15 cellular contexts compared by ENCODE assay signal in the genomic region with DNA sequence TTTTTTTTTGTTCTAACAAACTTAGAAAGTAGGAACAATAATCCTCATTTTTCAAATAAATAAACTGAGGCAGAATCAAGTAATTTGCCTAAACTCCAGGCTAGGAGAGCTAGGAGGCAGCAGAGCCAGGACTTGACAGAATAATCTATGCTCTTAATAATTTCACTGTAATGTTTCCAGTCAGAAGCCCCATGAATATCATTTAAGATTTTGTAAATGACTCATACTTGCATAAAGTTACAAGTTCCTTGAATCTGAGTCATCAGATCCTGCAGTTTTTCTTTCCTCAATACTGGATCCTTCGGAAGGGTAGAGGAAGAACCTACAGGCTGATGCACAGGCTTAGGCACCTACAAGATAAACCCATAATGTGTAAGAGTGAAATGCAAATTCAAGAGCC. TPM values are rescaled to one million over a fixed set of nuclear protein-coding genes. Genes with fewer than 3 reads are reported as not detected.
DNase-seq lines count a peak whose midpoint lies in the region; ATAC-seq and TF ChIP-seq lines count a peak whose summit lies in the region.
"Had no signal": no experiment of that assay in that cellular context is flagged by ENCODE, and none has a peak within 500 bp of the region (broad histone marks: within the 10 kb centered on the region; RNA-seq: fewer than 3 reads in every experiment).

No MANE protein-coding gene starts in this region.

- H3K9me3 ChIP-seq in RWPE2 (ENCODE audit: severe bottlenecking) (no peaks in the 10 kb centered on the region), tibial nerve (no peaks in the 10 kb centered on the region)

- H3K4me1 Mint-ChIP-seq in immature natural killer cell, result peaks cover 1 to 9% of the 10 kb centered on the region in 2 donors
- H3K4me1 Mint-ChIP-seq: H9, nephron had no signal

- H3K36me3 ChIP-seq in RWPE2 (ENCODE audit: low read depth) (peaks cover 53% of the 10 kb centered on the region), tibial nerve (peaks cover 0 to 50% (median 7%) of the 10 kb centered on the region in 3 donors)

- no peaks in the 10 kb centered on the region for H3K9me3 Mint-ChIP-seq in immature natural killer cell
- H3K9me3 Mint-ChIP-seq: H9; nephron; stimulated activated naive CD8-positive, alpha-beta T cell treated with anti-CD3 and anti-CD28 coated beads, Interleukin-15, Interleukin-2, amounts not matched to agents 100 ng/mL and 50 ng/mL, for 24 hours; WTC11 had no signal

- TF ChIP-seq CTCF in RWPE2 (IDR thresholded peaks at IDR 0.05; ENCODE audit: poor library complexity, severe bottlenecking), result peak; percentile 12
- TF ChIP-seq CTCF in retinal pigment epithelial cell (conservative IDR thresholded peaks at IDR 0.05; ENCODE audit: low read depth, low read length), result no peak
- no peak for TF ChIP-seq CTCF in tibial nerve (IDR thresholded peaks at IDR 0.05)

- no peak for TF ChIP-seq POLR2A in tibial nerve (IDR thresholded peaks at IDR 0.05)

- 47 to 51% methylated on average over 1 of the region's 1 CpG for WGBS in tibial nerve, 2 donors

- H3K27me3 Mint-ChIP-seq in immature natural killer cell (ENCODE audit: low read depth in 3 of 3), result no peaks in the 10 kb centered on the region
- H3K27me3 Mint-ChIP-seq: stimulated activated naive CD8-positive, alpha-beta T cell treated with anti-CD3 and anti-CD28 coated beads, Interleukin-15, Interleukin-2, amounts not matched to agents 100 ng/mL and 50 ng/mL, for 24 hours had no signal

- peaks cover 32 to 47% (median 32%) of the 10 kb centered on the region in 3 donors for H3K36me3 Mint-ChIP-seq in immature natural killer cell

- H3K27ac Mint-ChIP-seq in immature natural killer cell, result no peak overlapping the region
- H3K27ac Mint-ChIP-seq: nephron; stimulated activated naive CD8-positive, alpha-beta T cell treated with anti-CD3 and anti-CD28 coated beads, Interleukin-15, Interleukin-2, amounts not matched to agents 100 ng/mL and 50 ng/mL, for 24 hours; WTC11 had no signal

- TF ChIP-seq EP300 in tibial nerve (IDR thresholded peaks at IDR 0.05), result no peak

- no peak overlapping the region for H3K4me3 Mint-ChIP-seq in immature natural killer cell
- H3K4me3 Mint-ChIP-seq: H9; nephron; stimulated activated naive CD8-positive, alpha-beta T cell treated with anti-CD3 and anti-CD28 coated beads, Interleukin-15, Interleukin-2, amounts not matched to agents 100 ng/mL and 50 ng/mL, for 24 hours; WTC11 had no signal

- H3K27me3 ChIP-seq in RWPE2 (ENCODE audit: insufficient read depth, poor library complexity, severe bottlenecking), result no peaks in the 10 kb centered on the region
- no peaks in the 10 kb centered on the region for H3K27me3 ChIP-seq in tibial nerve

- H3K4me1 ChIP-seq in RWPE2 (ENCODE audit: insufficient read depth, poor library complexity, severe bottlenecking), result peaks cover 10% of the 10 kb centered on the region
- H3K4me1 ChIP-seq in tibial nerve, result peaks cover 0 to 12% (median under 1%) of the 10 kb centered on the region in 4 donors

- ATAC-seq in RWPE2 (ENCODE audit: low read depth), result peak; percentile 84
- ATAC-seq: WTC11 had no signal

- H3K27ac ChIP-seq in RWPE2 (ENCODE audit: poor library complexity, severe bottlenecking) (peak overlapping the region; percentile 38), tibial nerve (no peak overlapping the region)

- H3K4me3 ChIP-seq in RWPE2 (ENCODE audit: severe bottlenecking), result no peak overlapping the region
- no peak overlapping the region for H3K4me3 ChIP-seq in retinal pigment epithelial cell (ENCODE audit: low read length)
- no peak overlapping the region for H3K4me3 ChIP-seq in tibial nerve

- DNase-seq in GM04503 (ENCODE audit: low read depth), result peak; percentile 43
- DNase-seq in RWPE2 (ENCODE audit: low spot score), result no peak
- DNase-seq in fibroblast of gingiva (ENCODE audit: low read depth), result peak; percentile 62
- peak; percentile 42 for DNase-seq in retinal pigment epithelial cell (ENCODE audit: low read depth)
- DNase-seq in immature natural killer cell, result no peak
- no peak for DNase-seq in tibial nerve (ENCODE audit: low spot score in 2 of 2)
- DNase-seq in NCI-H2196 (lab: John Stamatoyannopoulos, UW; ENCODE audit: unreplicated experiment), result no peak
- DNase-seq in NCI-H82 (lab: John Stamatoyannopoulos, UW), result no peak
- DNase-seq: cortex of kidney; H9; NCI-H2081 treated with DMSO at 0.1 percent for 48 hours; stimulated activated CD4-positive, alpha-beta T cell treated with anti-CD3 and anti-CD28 coated beads, Interleukin-2, amount 100 ng/mL, for 24 hours had no signal

RNA-seq across cellular contexts. Expression of a gene that starts 29.0 kb away (rescaled TPM):
- 1 to 10 TPM; 3.0 to 8.8 (median 7.2) TPM for polyA plus RNA-seq in immature natural killer cell
- 10 to 100 TPM; 20.8 to 71.7 (median 46.2) TPM for total RNA-seq in tibial nerve

RNA-seq across cellular contexts. Expression of a gene that starts 30.1 kb away (rescaled TPM):
- 10 to 100 TPM in 2 of 3 donors, 1 to 10 TPM in 1; 7.2 to 18.4 (median 11.1) TPM for polyA plus RNA-seq in immature natural killer cell
- 10 to 100 TPM; 34.7 to 52.0 (median 42.9) TPM for total RNA-seq in tibial nerve

Comparison
In these comparisons a context has a peak if more than half of its experiments do, and no peak if none do; other contexts are left out.
1. DNase-seq: peak in GM04503 (single experiment), fibroblast of gingiva (single experiment) and retinal pigment epithelial cell (single experiment); none in RWPE2 (single experiment), immature natural killer cell (0 of 3), tibial nerve (0 of 2), NCI-H2196 (single experiment) and NCI-H82 (single experiment).